Comparison of ENCODE assay signal across 3 cellular contexts in genomic region chr6:9159051-9159450, GRCh38.
"Had no signal": no experiment of that assay in that cellular context is flagged by ENCODE, and none has a peak within 500 bp of the region (broad histone marks: within the 10 kb centered on the region; RNA-seq: fewer than 3 reads in every experiment).

No MANE protein-coding gene starts in this region.

- H3K4me3 ChIP-seq: GM12878 had no signal

- DNase-seq: GDM1, GF-D8 had no signal

- ATAC-seq: GM12878 had no signal
